In the genomic region with DNA sequence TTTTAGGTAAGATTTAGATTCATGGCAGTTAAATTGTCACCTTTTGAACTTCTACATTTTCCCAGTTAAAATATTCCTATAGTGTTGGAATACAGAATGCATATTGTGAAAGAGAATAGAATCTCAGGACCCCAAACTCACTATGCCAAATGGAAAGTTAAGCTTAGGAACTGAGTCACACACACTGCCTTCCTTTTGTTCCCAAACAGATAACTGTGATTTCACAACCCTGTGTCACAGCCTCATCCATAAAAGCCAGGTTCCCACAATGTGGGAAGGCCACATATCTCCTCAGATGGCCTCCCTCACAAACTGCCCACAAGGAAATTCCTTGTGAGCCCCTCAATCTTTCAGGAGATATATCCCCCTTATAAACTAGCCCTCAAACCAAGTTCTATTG, we compare ENCODE assay signal across 9 cellular contexts.
"Had no signal": no experiment of that assay in that cellular context is flagged by ENCODE, and none has a peak within 500 bp of the region (broad histone marks: within the 10 kb centered on the region; RNA-seq: fewer than 3 reads in every experiment).

No MANE protein-coding gene starts in this region.

- H3K36me3 ChIP-seq: HAP-1 had no signal

- H2AFZ ChIP-seq: GM23248, GM23338 had no signal

- H3K4me2 ChIP-seq: GM23338 had no signal

- ATAC-seq: GM23338, HCT116 had no signal

- H3K4me1 ChIP-seq: HAP-1 had no signal

- H3K27ac ChIP-seq: GM23248 had no signal

- H3K9me3 Mint-ChIP-seq: HFFc6 had no signal

- H3K9ac ChIP-seq: GM23248 had no signal

- H3K4me3 Mint-ChIP-seq: GM23338, H9, HFFc6 had no signal

- H3K9me3 ChIP-seq: HAP-1 had no signal

- H3K27ac Mint-ChIP-seq: GM23338, H9, HFFc6 had no signal

- DNase-seq: GM23248, GOT3, H7, H9, HCEC 1CT, HFFc6 had no signal

- H3K4me3 ChIP-seq: GM23248, GM23338, HAP-1 had no signal
